Comparison of ENCODE assay signal across 26 cellular contexts in genomic region chr2:34806396-34806795, GRCh38.
"Had no signal": no experiment of that assay in that cellular context is flagged by ENCODE, and none has a peak within 500 bp of the region (broad histone marks: within the 10 kb centered on the region; RNA-seq: fewer than 3 reads in every experiment).

No MANE protein-coding gene starts in this region.

- DNase-seq: activated CD4-positive, alpha-beta memory T cell treated with anti-CD3 and anti-CD28 coated beads for 36 hours; activated CD4-positive, alpha-beta T cell treated with anti-CD3 and anti-CD28 coated beads, Interleukin-2, amount 10 ng/mL, durations not matched to agents 7 days and 5 days; activated CD4-positive, CD25-positive, alpha-beta regulatory T cell; activated CD8-positive, alpha-beta memory T cell treated with anti-CD3 and anti-CD28 coated beads for 24 hours; activated effector memory CD4-positive, alpha-beta T cell treated with anti-CD3 and anti-CD28 coated beads, Interleukin-2, amount 50 U/mL, for 16 hours; activated naive CD4-positive, alpha-beta T cell treated with Interleukin-2 at 50 U/mL for 16 hours; activated naive CD8-positive, alpha-beta T cell treated with anti-CD3 and anti-CD28 coated beads, Interleukin-2, amount 50 U/mL, for 24 hours; activated T-cell treated with anti-CD3 and anti-CD28 coated beads, Interleukin-2, amount 50 U/mL, for 4 hours; amniotic stem cell; body of pancreas; MV-4-11; NCI-H1092 treated with DMSO at 0.1 percent for 48 hours; NCI-H1417 treated with DMSO at 0.1 percent for 48 hours; NCI-H1694; NCI-H2029 treated with DMSO at 0.1 percent for 48 hours; NCI-H345; NCI-H510A treated with DMSO at 0.1 percent for 48 hours; Peyer's patch; Right ventricle myocardium superior; SJCRH30; SK-N-SH; T-helper 1 cell had no signal

- H3K27ac ChIP-seq: ascending aorta, body of pancreas, KMS-11, Peyer's patch, RWPE1, SJCRH30 had no signal

- ATAC-seq: activated naive CD4-positive, alpha-beta T cell treated with anti-CD3 and anti-CD28 coated beads, Interleukin-2, amount 50 U/mL, for 72 hours; activated naive CD8-positive, alpha-beta T cell treated with anti-CD3 and anti-CD28 coated beads, Interleukin-2, amount 50 U/mL, for 24 hours; activated T-cell treated with anti-CD3 and anti-CD28 coated beads, Interleukin-2, amount 50 U/mL, for 4 hours; body of pancreas had no signal
